8 cellular contexts compared by ENCODE assay signal in the genomic region with DNA sequence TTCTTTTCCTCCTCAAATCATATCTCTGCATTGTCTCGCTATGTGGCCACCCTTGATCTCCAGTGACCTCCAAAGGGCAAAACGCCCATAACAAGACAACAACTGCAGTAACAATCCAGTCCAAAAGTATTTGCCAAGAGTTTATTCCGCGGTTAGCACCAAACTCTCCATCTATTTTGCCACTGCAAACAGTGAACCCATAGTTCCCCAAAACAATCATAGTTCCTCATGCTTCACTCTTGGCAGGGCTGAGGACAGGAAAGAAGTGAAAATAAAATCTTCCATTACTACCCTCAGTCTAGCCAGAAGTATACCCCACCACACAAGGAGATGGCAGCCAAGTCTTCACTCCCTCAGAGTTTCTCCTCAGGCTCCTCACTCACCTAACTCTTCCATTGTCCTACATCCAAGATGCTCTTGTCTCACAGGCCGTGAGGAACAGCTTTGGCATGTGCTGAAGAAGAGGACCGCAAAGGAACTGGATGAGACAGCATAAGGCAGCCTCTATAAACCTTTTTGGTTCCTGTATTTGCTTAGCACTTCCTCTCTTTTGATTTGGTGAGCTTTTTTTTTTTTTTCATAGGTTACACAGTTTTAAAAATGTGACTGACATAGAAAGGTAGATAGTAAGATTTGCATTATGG. TPM values are rescaled to one million over a fixed set of nuclear protein-coding genes. Genes with fewer than 3 reads are reported as not detected.
DNase-seq lines count a peak whose midpoint lies in the region; ATAC-seq lines count a peak whose summit lies in the region.

A gene (minus strand): TSS at position 480 of the 644 bp plus-strand sequence. CDS start 84 bp downstream, at position 396.

- ATAC-seq in GM19397 (IDR thresholded peaks at IDR 0.05; ENCODE audit: unreplicated experiment), result no peak
- no peak for ATAC-seq in left ventricle myocardium superior

- no peaks in the 10 kb centered on the region for H3K27me3 Mint-ChIP-seq in activated T-cell treated with anti-CD3 and anti-CD28 coated beads, Interleukin-2, amount 50 U/mL, for 24 hours

- peak within 1 kb of the TSS; percentile 90 for H3K4me3 Mint-ChIP-seq in activated T-cell treated with anti-CD3 and anti-CD28 coated beads, Interleukin-2, amount 50 U/mL, for 24 hours

- DNase-seq in GDM1 (lab: John Stamatoyannopoulos, UW) (peak; percentile 67), NOMO-1 (lab: John Stamatoyannopoulos, UW; ENCODE audit: unreplicated experiment in 2 of 2) (peak; percentile 75 to 90), germinal center (ENCODE audit: low spot score) (peak; percentile 51), left ventricle myocardium superior (no peak), NCI-H1436 treated with DMSO at 0.1 percent for 48 hours (lab: John Stamatoyannopoulos, UW) (no peak)
- peak; percentile 65 for DNase-seq in activated T-cell treated with anti-CD3 and anti-CD28 coated beads, Interleukin-2, amount 50 U/mL, for 24 hours
- peak; percentile 40 for DNase-seq in stimulated activated CD4-positive, alpha-beta T cell treated with anti-CD3 and anti-CD28 coated beads, Interleukin-15, amount 100 ng/mL, for 24 hours

- H3K9me3 Mint-ChIP-seq in activated T-cell treated with anti-CD3 and anti-CD28 coated beads, Interleukin-2, amount 50 U/mL, for 24 hours, result no peaks in the 10 kb centered on the region

- intact Hi-C loops in left ventricle myocardium superior (cut with micrococcal nuclease), result loop anchor here (10.0 kb wide), 1 partner anchor 49 kb away; a partner anchor contains a TSS

- peaks cover 69% of the 10 kb centered on the region for H3K36me3 Mint-ChIP-seq in activated T-cell treated with anti-CD3 and anti-CD28 coated beads, Interleukin-2, amount 50 U/mL, for 24 hours (ENCODE audit: low read depth)

- peaks cover 44% of the 10 kb centered on the region for H3K4me1 Mint-ChIP-seq in activated T-cell treated with anti-CD3 and anti-CD28 coated beads, Interleukin-2, amount 50 U/mL, for 24 hours (ENCODE audit: low read depth)

- H3K27ac Mint-ChIP-seq in activated T-cell treated with anti-CD3 and anti-CD28 coated beads, Interleukin-2, amount 50 U/mL, for 24 hours, result peak within 1 kb of the TSS; percentile 100

RNA-seq across cellular contexts. Expression of the gene that starts here (rescaled TPM):
- 5.0 TPM for total RNA-seq in left ventricle myocardium superior

Comparison
In these comparisons a context has a peak if more than half of its experiments do, and no peak if none do; other contexts are left out.
1. DNase-seq: peak in GDM1 (single experiment), NOMO-1 (2 of 2), activated T-cell treated with anti-CD3 and anti-CD28 coated beads, Interleukin-2, amount 50 U/mL, for 24 hours (single experiment), germinal center (single experiment) and stimulated activated CD4-positive, alpha-beta T cell treated with anti-CD3 and anti-CD28 coated beads, Interleukin-15, amount 100 ng/mL, for 24 hours (single experiment); none in left ventricle myocardium superior (single experiment) and NCI-H1436 treated with DMSO at 0.1 percent for 48 hours (single experiment).